Comparison of ENCODE assay signal across 19 cellular contexts in genomic region chr16:2508722-2509400, GRCh38. TPM values are rescaled to one million over a fixed set of nuclear protein-coding genes. Genes with fewer than 3 reads are reported as not detected.
DNase-seq lines count a peak whose midpoint lies in the region; ATAC-seq and TF ChIP-seq lines count a peak whose summit lies in the region.
"Had no signal": no experiment of that assay in that cellular context is flagged by ENCODE, and none has a peak within 500 bp of the region (broad histone marks: within the 10 kb centered on the region; RNA-seq: fewer than 3 reads in every experiment).

No MANE protein-coding gene starts in this region.

- peaks cover 0 to 6% of the 10 kb centered on the region in 2 donors for H3K36me3 Mint-ChIP-seq in CD14-positive monocyte
- H3K36me3 Mint-ChIP-seq in activated B cell treated with CpG ODN at 0.5 μM for 24 hours (ENCODE audit: low read depth) = peaks cover under 1% of the 10 kb centered on the region
- no peaks in the 10 kb centered on the region for H3K36me3 Mint-ChIP-seq in naive B cell
- H3K36me3 Mint-ChIP-seq in stimulated activated memory B cell treated with anti-CD40 and anti-IgM and Interleukin-4, amounts not matched to agents 10 μg/mL and 1 μg/mL and 100 μg/mL, for 72 hours = no peaks in the 10 kb centered on the region
- H3K36me3 Mint-ChIP-seq: CD4-positive, CD25-positive, alpha-beta regulatory T cell had no signal

- H3K27me3 Mint-ChIP-seq in CD14-positive monocyte (ENCODE audit: low read depth in 3 of 3) (peaks cover 3 to 6% (median 3%) of the 10 kb centered on the region in 3 donors), activated B cell treated with CpG ODN at 0.5 μM for 24 hours (no peaks in the 10 kb centered on the region), naive B cell (no peaks in the 10 kb centered on the region)
- H3K27me3 Mint-ChIP-seq in stimulated activated memory B cell treated with anti-CD40 and anti-IgM and Interleukin-4, amounts not matched to agents 10 μg/mL and 1 μg/mL and 100 μg/mL, for 72 hours = no peaks in the 10 kb centered on the region
- H3K27me3 Mint-ChIP-seq: CD4-positive, CD25-positive, alpha-beta regulatory T cell had no signal

- H3K9me3 Mint-ChIP-seq in CD14-positive monocyte (peaks cover 0 to 5% (median 0%) of the 10 kb centered on the region in 7 donors), activated B cell treated with CpG ODN at 0.5 μM for 24 hours (no peaks in the 10 kb centered on the region), naive B cell (no peaks in the 10 kb centered on the region)
- H3K9me3 Mint-ChIP-seq in stimulated activated memory B cell treated with anti-CD40 and anti-IgM and Interleukin-4, amounts not matched to agents 10 μg/mL and 1 μg/mL and 100 μg/mL, for 72 hours = no peaks in the 10 kb centered on the region
- H3K9me3 Mint-ChIP-seq: CD4-positive, CD25-positive, alpha-beta regulatory T cell had no signal

- DNase-seq in CD14-positive monocyte (ENCODE audit: low spot score) (no peak), activated B cell treated with CpG ODN at 0.5 μM for 24 hours (no peak), naive B cell (no peak), NCI-H524 (lab: John Stamatoyannopoulos, UW) (no peak)
- DNase-seq in activated naive CD4-positive, alpha-beta T cell (lab: John Stamatoyannopoulos, UW) = no peak
- DNase-seq: CD4-positive, CD25-positive, alpha-beta regulatory T cell; COR-L47; DMS79; GM23248; MV-4-11; NCI-H1694 treated with DMSO at 0.1 percent for 48 hours; NCI-H2081 treated with DMSO at 0.1 percent for 48 hours; NCI-H2171 treated with DMSO at 0.1 percent for 48 hours; NCI-H526; Right ventricle myocardium superior had no signal

- TF ChIP-seq CTCF in CD14-positive monocyte (IDR thresholded peaks at IDR 0.05) (no peak), activated B cell treated with CpG ODN at 0.5 μM for 24 hours (IDR thresholded peaks at IDR 0.05) (no peak)

- intact Hi-C loops in CD14-positive monocyte (cut with micrococcal nuclease) = loop anchor here (5.0 to 10.0 kb wide), 5 partner anchors 37 to 354 kb away; partner anchors contain the start of genes NTN3 (in 1 of the 2), RNPS1 (in 1 of the 2) and TRAF7 (in 1 of the 2)
- intact Hi-C loops in activated B cell treated with CpG ODN at 0.5 μM for 24 hours (cut with micrococcal nuclease) = no loop called here

- no peak for ATAC-seq in activated B cell treated with CpG ODN at 0.5 μM for 24 hours (ENCODE audit: low read depth)
- no peak for ATAC-seq in naive B cell (ENCODE audit: low read depth in 2 of 2)
- ATAC-seq in stimulated activated memory B cell treated with anti-CD40 and anti-IgM and Interleukin-4, amounts not matched to agents 10 μg/mL and 1 μg/mL and 100 μg/mL, for 72 hours = no peak
- ATAC-seq in HG03460 (IDR thresholded peaks at IDR 0.05; ENCODE audit: unreplicated experiment) = no peak

- peak overlapping the region; percentile 31 to 67 for H3K4me3 Mint-ChIP-seq in CD14-positive monocyte
- peak overlapping the region; percentile 57 for H3K4me3 Mint-ChIP-seq in activated B cell treated with CpG ODN at 0.5 μM for 24 hours
- H3K4me3 Mint-ChIP-seq in naive B cell = peak overlapping the region in 7 of 8 donors; percentile 12 to 90 (median 82)
- H3K4me3 Mint-ChIP-seq in stimulated activated memory B cell treated with anti-CD40 and anti-IgM and Interleukin-4, amounts not matched to agents 10 μg/mL and 1 μg/mL and 100 μg/mL, for 72 hours = no peak overlapping the region

- H3K4me1 Mint-ChIP-seq in CD14-positive monocyte (peaks cover 75% of the 10 kb centered on the region), activated B cell treated with CpG ODN at 0.5 μM for 24 hours (peaks cover 76% of the 10 kb centered on the region), naive B cell (peaks cover 54 to 79% (median 74%) of the 10 kb centered on the region in 3 donors)
- H3K4me1 Mint-ChIP-seq in stimulated activated memory B cell treated with anti-CD40 and anti-IgM and Interleukin-4, amounts not matched to agents 10 μg/mL and 1 μg/mL and 100 μg/mL, for 72 hours = peaks cover 63% of the 10 kb centered on the region

- POLR2A ChIA-PET in activated B cell treated with CpG ODN at 0.5 μM for 24 hours (lab: Charles Lee) = interaction anchor here (2.3 to 3.1 kb wide), 2 partner anchors 12 to 23 kb away, joined by 13 to 17 read pairs; partner anchors contain the start of genes AMDHD2 and CEMP1

- CTCF ChIA-PET in activated B cell treated with CpG ODN at 0.5 μM for 24 hours (lab: Charles Lee) = interaction anchor here (1.4 to 1.6 kb wide), 2 partner anchors 8 to 11 kb away, joined by 3 to 6 read pairs; partner anchors contain the start of gene AMDHD2

- H3K27ac Mint-ChIP-seq in CD14-positive monocyte (peak overlapping the region; percentile 97 to 98 (median 97)), activated B cell treated with CpG ODN at 0.5 μM for 24 hours (peak overlapping the region; percentile 94), naive B cell (peak overlapping the region; percentile 97 to 100 (median 99))
- peak overlapping the region; percentile 88 for H3K27ac Mint-ChIP-seq in stimulated activated memory B cell treated with anti-CD40 and anti-IgM and Interleukin-4, amounts not matched to agents 10 μg/mL and 1 μg/mL and 100 μg/mL, for 72 hours
- H3K27ac Mint-ChIP-seq: CD4-positive, CD25-positive, alpha-beta regulatory T cell had no signal

RNA-seq across cellular contexts. Expression of gene ATP6V0C, which starts 4.9 kb away (rescaled TPM):
- polyA plus RNA-seq in CD14-positive monocyte = 100 to 1,000 TPM; 176 to 187 TPM
- 74.9 and 91.4 TPM in 2 replicates for total RNA-seq in activated B cell treated with CpG ODN at 0.5 μM for 24 hours
- 100 to 1,000 TPM in 3 of 6 donors, 10 to 100 TPM in 3; 75.4 to 114 (median 98.1) TPM for polyA plus RNA-seq in naive B cell (ENCODE audit: low read depth in 6 of 6)

RNA-seq across cellular contexts. Expression of gene AMDHD2, which starts 11.3 kb away (rescaled TPM):
- polyA plus RNA-seq in CD14-positive monocyte = 1 to 10 TPM; 6.9 to 8.4 TPM
- 65.5 and 90.8 TPM in 2 replicates for total RNA-seq in activated B cell treated with CpG ODN at 0.5 μM for 24 hours
- polyA plus RNA-seq in naive B cell (ENCODE audit: low read depth in 6 of 6) = 10 to 100 TPM; 17.6 to 24.0 (median 20.5) TPM

RNA-seq across cellular contexts. Expression of gene CEMP1, which starts 22.3 kb away (rescaled TPM):
- polyA plus RNA-seq in CD14-positive monocyte (under 1 TPM in 1 of 2 donors, not detected in 1; 0.56 TPM), naive B cell (ENCODE audit: low read depth in 6 of 6) (1 to 10 TPM; 2.4 to 5.7 (median 3.5) TPM)
- total RNA-seq in activated B cell treated with CpG ODN at 0.5 μM for 24 hours = 0.16 and 0.66 TPM in 2 replicates
- total RNA-seq: GM23248, HT1080, Right ventricle myocardium superior, RPMI7951 had no signal

RNA-seq across cellular contexts. Expression of gene PDPK1, which starts 29.0 kb away (rescaled TPM):
- polyA plus RNA-seq in CD14-positive monocyte (10 to 100 TPM; 35.6 to 38.6 TPM), naive B cell (ENCODE audit: low read depth in 6 of 6) (10 to 100 TPM; 16.7 to 44.8 (median 38.9) TPM)
- 42.5 and 62.0 TPM in 2 replicates for total RNA-seq in activated B cell treated with CpG ODN at 0.5 μM for 24 hours

RNA-seq across cellular contexts. Expression of gene TBC1D24, which starts 33.9 kb away (rescaled TPM):
- 1 to 10 TPM in 1 of 2 donors, under 1 TPM in 1; 0.76 to 2.1 TPM for polyA plus RNA-seq in CD14-positive monocyte
- total RNA-seq in activated B cell treated with CpG ODN at 0.5 μM for 24 hours = 9.1 and 12.6 TPM in 2 replicates
- 1 to 10 TPM in 4 of 6 donors, under 1 TPM in 2; 0.22 to 3.3 (median 2.5) TPM for polyA plus RNA-seq in naive B cell (ENCODE audit: low read depth in 6 of 6)
